13 cellular contexts compared by ENCODE assay signal in the genomic region with DNA sequence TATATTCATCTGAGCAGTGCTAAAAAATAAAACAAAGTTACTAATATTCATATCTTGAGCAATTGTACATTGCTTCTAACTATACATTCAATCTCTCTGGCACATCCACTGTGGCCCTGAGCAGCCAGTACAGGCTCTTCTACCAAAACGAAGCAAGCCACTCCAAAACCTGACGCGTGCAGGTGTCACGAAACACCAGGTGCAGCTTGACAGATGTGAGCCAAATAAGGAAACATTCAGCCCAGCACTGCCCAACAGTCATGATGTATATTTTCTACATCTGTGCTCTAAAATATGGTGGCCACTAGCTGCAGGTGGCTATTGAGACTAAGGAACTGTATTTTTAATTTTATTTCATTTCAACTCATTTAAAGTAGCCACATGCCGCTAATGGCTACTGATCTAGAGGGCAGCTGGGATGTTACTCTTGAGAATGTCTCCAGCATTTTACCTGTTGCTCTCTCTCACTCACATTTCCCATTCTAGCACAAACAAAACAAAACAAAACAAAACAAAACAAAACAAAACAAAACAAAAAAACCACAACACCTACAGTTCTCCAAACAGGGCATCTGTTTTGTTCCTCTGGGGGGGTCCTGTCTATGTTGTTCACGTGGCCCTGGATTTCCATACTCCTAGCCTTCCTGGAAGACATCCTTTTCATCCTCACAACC.
DNase-seq lines count a peak whose midpoint lies in the region; ATAC-seq, FAIRE-seq and TF ChIP-seq lines count a peak whose summit lies in the region.
"Had no signal": no experiment of that assay in that cellular context is flagged by ENCODE, and none has a peak within 500 bp of the region (broad histone marks: within the 10 kb centered on the region; RNA-seq: fewer than 3 reads in every experiment).

No MANE protein-coding gene starts in this region.

- no peak for DNase-seq in GM12892 (ENCODE audit: insufficient read length)
- DNase-seq in GM23248 = no peak
- DNase-seq in NCI-H146 (lab: John Stamatoyannopoulos, UW) = peak; percentile 50
- no peak for DNase-seq in glutamatergic neuron
- DNase-seq in OCI-M1 (lab: John Stamatoyannopoulos, UW) = no peak
- DNase-seq in osteocyte (ENCODE audit: extremely low spot score, unreplicated experiment) = no peak
- DNase-seq: NCI-H1930; posterior cingulate gyrus; stimulated activated naive CD8-positive, alpha-beta T cell treated with anti-CD3 and anti-CD28 coated beads, Interleukin-15, Interleukin-2, amounts not matched to agents 100 U/mL and 50 U/mL, for 24 hours had no signal

- peaks cover 4% of the 10 kb centered on the region for H3K36me3 Mint-ChIP-seq in glutamatergic neuron (ENCODE audit: unreplicated experiment)
- H3K36me3 Mint-ChIP-seq in osteocyte (ENCODE audit: unreplicated experiment) = peaks cover 3% of the 10 kb centered on the region

- peaks cover 25% of the 10 kb centered on the region; the same call in 1 of the 2 replicates for H3K79me2 ChIP-seq in GM23248 (ENCODE audit: insufficient read depth)

- no peak overlapping the region for H2AFZ ChIP-seq in GM23248

- H3K4me1 Mint-ChIP-seq in glutamatergic neuron (ENCODE audit: low read depth, unreplicated experiment) (peaks cover 30% of the 10 kb centered on the region), osteocyte (ENCODE audit: unreplicated experiment) (peaks cover 11% of the 10 kb centered on the region)

- WGBS in GM23248 (ENCODE audit: low coverage in 1 of 2, low lambda C conversion rate in 2 of 2, missing lambda C conversion rate in 2 of 2), 2 experiments = 96 to 98% methylated on average over 6 of the region's 6 CpGs

- no peak for TF ChIP-seq CTCF in glutamatergic neuron (IDR thresholded peaks at IDR 0.05; ENCODE audit: partially characterized antibody, unreplicated experiment)
- TF ChIP-seq CTCF in osteocyte (IDR thresholded peaks at IDR 0.05) = no peak

- H3K9me3 ChIP-seq in GM23248 (ENCODE audit: low read depth) = no peaks in the 10 kb centered on the region
- H3K9me3 ChIP-seq: SJSA1 had no signal

- peaks cover 17% of the 10 kb centered on the region for H3K4me1 ChIP-seq in GM23248 (ENCODE audit: insufficient read depth)

- no peak overlapping the region for H3K9ac ChIP-seq in GM23248

- H3K27me3 Mint-ChIP-seq in glutamatergic neuron (ENCODE audit: unreplicated experiment) (no peaks in the 10 kb centered on the region), osteocyte (ENCODE audit: unreplicated experiment) (no peaks in the 10 kb centered on the region)

- H3K4me2 ChIP-seq in GM23248 (ENCODE audit: unreplicated experiment) = peak overlapping the region; percentile 60

- H3K4me3 Mint-ChIP-seq in glutamatergic neuron (ENCODE audit: unreplicated experiment) (no peak overlapping the region), osteocyte (ENCODE audit: unreplicated experiment) (no peak overlapping the region)
- H3K4me3 Mint-ChIP-seq: mesothelial cell of epicardium had no signal

- peak; percentile 37; the same call in 1 of the 2 replicates for TF ChIP-seq POLR2A in GM12892 (IDR thresholded peaks at IDR 0.05; ENCODE audit: low read depth, low read length)

- H3K36me3 ChIP-seq in GM23248 (ENCODE audit: low read depth) = no peaks in the 10 kb centered on the region
- H3K36me3 ChIP-seq: SJSA1 had no signal

- peak overlapping the region; percentile 39; the same call in 1 of the 2 replicates for H3K27ac ChIP-seq in GM23248
- H3K27ac ChIP-seq: SJSA1 had no signal

- H3K27ac Mint-ChIP-seq in glutamatergic neuron (ENCODE audit: unreplicated experiment) (peak overlapping the region; percentile 26), osteocyte (ENCODE audit: unreplicated experiment) (no peak overlapping the region)
- H3K27ac Mint-ChIP-seq: mesothelial cell of epicardium had no signal

- in situ Hi-C loops in GM23248 (cut with MboI) = no loop called here

- H3K9me3 Mint-ChIP-seq in glutamatergic neuron (ENCODE audit: unreplicated experiment) = peaks cover 8% of the 10 kb centered on the region
- peaks cover 5% of the 10 kb centered on the region for H3K9me3 Mint-ChIP-seq in osteocyte (ENCODE audit: unreplicated experiment)

- H3F3A ChIP-seq in GM23248 (ENCODE audit: insufficient read depth) = peaks cover 12% of the 10 kb centered on the region

- H3K4me3 ChIP-seq in GM23248 = no peak overlapping the region
- H3K4me3 ChIP-seq: SJSA1 had no signal

- no peaks in the 10 kb centered on the region for H3K27me3 ChIP-seq in GM23248 (replicated peaks; ENCODE audit: insufficient read depth)
- H3K27me3 ChIP-seq: SJSA1 had no signal

- H4K20me1 ChIP-seq in GM23248 (ENCODE audit: insufficient read depth) = no peaks in the 10 kb centered on the region

- peak; percentile 98 for FAIRE-seq in GM12892 (lab: Jason Lieb, UNC)
- FAIRE-seq: bronchial epithelial cell had no signal

- no peak for ATAC-seq in HG03469 (IDR thresholded peaks at IDR 0.05; ENCODE audit: unreplicated experiment)
- ATAC-seq: stimulated activated naive CD8-positive, alpha-beta T cell treated with anti-CD3 and anti-CD28 coated beads, Interleukin-15, Interleukin-2, amounts not matched to agents 100 U/mL and 50 U/mL, for 24 hours had no signal

- H3K9me2 ChIP-seq in GM23248 (ENCODE audit: insufficient read depth) = no peaks in the 10 kb centered on the region
